Comparison of ENCODE assay signal across 23 cellular contexts in the genomic region with DNA sequence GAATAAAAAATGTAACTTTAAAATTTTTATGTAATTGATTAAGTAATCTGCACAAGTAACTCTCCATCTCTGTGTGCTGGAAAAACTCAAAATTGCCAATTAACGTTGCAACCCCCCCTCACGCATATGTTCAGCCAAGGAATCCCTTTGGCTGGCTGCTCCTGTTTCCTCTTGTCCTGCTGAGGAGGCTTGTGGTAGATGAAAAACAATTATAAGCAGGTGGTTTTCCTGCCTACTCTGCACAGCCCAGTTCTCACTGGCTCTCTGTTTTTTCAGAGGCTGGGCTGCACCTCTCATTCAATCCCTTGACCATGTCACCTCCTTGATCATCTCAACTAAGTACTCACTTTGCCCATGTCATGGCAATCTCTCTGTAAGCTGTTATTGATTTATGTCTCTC.
"Had no signal": no experiment of that assay in that cellular context is flagged by ENCODE, and none has a peak within 500 bp of the region (broad histone marks: within the 10 kb centered on the region; RNA-seq: fewer than 3 reads in every experiment).

No MANE protein-coding gene starts in this region.

- H3K27me3 ChIP-seq: breast epithelium, neural progenitor cell, sigmoid colon, vagina had no signal

- H3K36me3 ChIP-seq: breast epithelium, neural progenitor cell, sigmoid colon, thoracic aorta, vagina had no signal

- ATAC-seq: activated T-cell treated with anti-CD3 and anti-CD28 coated beads, Interleukin-2, amount 50 U/mL, for 72 hours; left lobe of liver; naive thymus-derived CD8-positive, alpha-beta T cell had no signal

- DNase-seq: activated CD4-positive, alpha-beta memory T cell treated with anti-CD3 and anti-CD28 coated beads for 36 hours; activated CD4-positive, alpha-beta T cell treated with anti-CD3 and anti-CD28 coated beads for 48 hours; activated CD4-positive, CD25-positive, alpha-beta regulatory T cell; activated effector memory CD4-positive, alpha-beta T cell treated with Interleukin-2 at 50 U/mL for 16 hours; activated naive CD4-positive, alpha-beta T cell treated with anti-CD3 and anti-CD28 coated beads for 36 hours; activated naive CD8-positive, alpha-beta T cell treated with anti-CD3 and anti-CD28 coated beads, Interleukin-2, amount 10 ng/mL, durations not matched to agents 7 days and 5 days; activated T-cell treated with anti-CD3 and anti-CD28 coated beads, Interleukin-2, amount 50 U/mL, for 72 hours; amniotic stem cell; effector memory CD4-positive, alpha-beta T cell; foreskin melanocyte; immature natural killer cell; naive thymus-derived CD8-positive, alpha-beta T cell; posterior cingulate gyrus; sigmoid colon; stimulated activated CD4-positive, alpha-beta T cell treated with anti-CD3 and anti-CD28 coated beads, Interleukin-2, amount 100 ng/mL, for 48 hours; stimulated activated naive CD4-positive, alpha-beta T cell had no signal

- H3K9me3 ChIP-seq: breast epithelium, sigmoid colon, thoracic aorta, vagina had no signal

- H3K4me3 ChIP-seq: breast epithelium, lung, neural progenitor cell, sigmoid colon, smooth muscle cell, thoracic aorta, vagina had no signal

- H3K27ac ChIP-seq: breast epithelium, neural progenitor cell, sigmoid colon, thoracic aorta, vagina had no signal

- H3K4me1 ChIP-seq: breast epithelium, neural progenitor cell, sigmoid colon, vagina had no signal
